13 cellular contexts compared by ENCODE assay signal in genomic region chr14:60965402-60965801, GRCh38. TPM values are rescaled to one million over a fixed set of nuclear protein-coding genes. Genes with fewer than 3 reads are reported as not detected.
DNase-seq lines count a peak whose midpoint lies in the region; ATAC-seq, FAIRE-seq and TF ChIP-seq lines count a peak whose summit lies in the region.
"Had no signal": no experiment of that assay in that cellular context is flagged by ENCODE, and none has a peak within 500 bp of the region (broad histone marks: within the 10 kb centered on the region; RNA-seq: fewer than 3 reads in every experiment).

No MANE protein-coding gene starts in this region.

- H3K27ac ChIP-seq in mesenchymal stem cell (ENCODE audit: low read length, poor library complexity, severe bottlenecking), result peak overlapping the region; percentile 59
- no peak overlapping the region for H3K27ac ChIP-seq in HepG2 (ENCODE audit: extremely low read length, insufficient read depth, low read length)

- CTCF ChIA-PET in HepG2 (lab: Yijun Ruan, JAX; ENCODE audit: low intra/inter-chr PET ratio, low total read pairs), result no interaction called here

- TF ChIP-seq RAD21 in HepG2 (CRISPR knock-in tag; IDR thresholded peaks at IDR 0.05), result no peak

- ATAC-seq in HepG2, result no peak
- ATAC-seq in GM18858 (IDR thresholded peaks at IDR 0.05; ENCODE audit: unreplicated experiment), result no peak
- ATAC-seq in sciatic nerve, result no peak
- no peak for ATAC-seq in Right ventricle myocardium superior (ENCODE audit: poor library complexity)
- ATAC-seq: GM12878; naive thymus-derived CD4-positive, alpha-beta T cell; WTC11 had no signal

- H3K4me3 ChIP-seq in bronchial epithelial cell (ENCODE audit: low read depth, low read length) (no peak overlapping the region), mesenchymal stem cell (ENCODE audit: insufficient read depth in 1 of 2, low read depth in 1 of 2, low read length in 2 of 2) (no peak overlapping the region), HepG2 (replicated peaks in 1 of 3; ENCODE audit: insufficient read depth in 1 of 3, low read depth in 2 of 3, low read length in 3 of 3) (no peak overlapping the region)
- H3K4me3 ChIP-seq: GM12878 had no signal

- FAIRE-seq in bronchial epithelial cell (lab: Jason Lieb, UNC) (no peak), HepG2 (lab: Jason Lieb, UNC) (no peak)
- FAIRE-seq: GM12878 had no signal

- H4K91ac ChIP-seq in mesenchymal stem cell (ENCODE audit: low read length), result no peak overlapping the region

- H3K23ac ChIP-seq in mesenchymal stem cell (ENCODE audit: low read length in 2 of 2), result no peak overlapping the region

- no peak overlapping the region for H4K8ac ChIP-seq in mesenchymal stem cell (ENCODE audit: low read length)

- H3K27me3 ChIP-seq in bronchial epithelial cell (ENCODE audit: control insufficient read depth, insufficient read depth, low read length), result no peaks in the 10 kb centered on the region
- no peaks in the 10 kb centered on the region for H3K27me3 ChIP-seq in mesenchymal stem cell (ENCODE audit: control insufficient read depth in 1 of 2, insufficient read depth in 1 of 2, low read length in 2 of 2)
- no peaks in the 10 kb centered on the region for H3K27me3 ChIP-seq in HepG2 (ENCODE audit: control insufficient read depth in 1 of 2, insufficient read depth in 2 of 2, low read length in 2 of 2)

- H3K14ac ChIP-seq in mesenchymal stem cell (ENCODE audit: low read length in 2 of 2), result no peak overlapping the region

- H3K4ac ChIP-seq in mesenchymal stem cell (ENCODE audit: low read depth in 1 of 2, low read length in 2 of 2), result no peak overlapping the region

- TF ChIP-seq POLR2A in HepG2 (IDR thresholded peaks at IDR 0.05; ENCODE audit: insufficient read depth in 1 of 2, low read depth in 2 of 2, low read length in 2 of 2), result no peak

- H3K36me3 ChIP-seq in bronchial epithelial cell (ENCODE audit: control insufficient read depth, insufficient read depth, low read length) (no peaks in the 10 kb centered on the region), mesenchymal stem cell (ENCODE audit: control insufficient read depth in 1 of 2, insufficient read depth in 2 of 2, low read depth in 1 of 2, low read length in 2 of 2) (no peaks in the 10 kb centered on the region), HepG2 (replicated peaks in 1 of 2; ENCODE audit: control insufficient read depth in 1 of 2, insufficient read depth in 2 of 2, low read length in 2 of 2) (no peaks in the 10 kb centered on the region)

- H3K9me3 ChIP-seq in mesenchymal stem cell (ENCODE audit: control insufficient read depth, low read length) (no peaks in the 10 kb centered on the region), HepG2 (ENCODE audit: low read length) (no peaks in the 10 kb centered on the region)

- H3K9ac ChIP-seq in mesenchymal stem cell (ENCODE audit: low read length) (no peak overlapping the region), HepG2 (ENCODE audit: insufficient read depth, low read depth, low read length) (no peak overlapping the region)

- TF ChIP-seq EP300 in HepG2 (IDR thresholded peaks at IDR 0.05; ENCODE audit: low read depth in 2 of 2, low read length in 2 of 2) (no peak), HepG2 (CRISPR knock-in tag; IDR thresholded peaks at IDR 0.05; ENCODE audit: borderline replicate concordance) (no peak)

- no peak for TF ChIP-seq CTCF in bronchial epithelial cell (IDR thresholded peaks at IDR 0.05; ENCODE audit: insufficient read depth, low read length, severe bottlenecking)
- no peak for TF ChIP-seq CTCF in HepG2 (CRISPR knock-in tag; IDR thresholded peaks at IDR 0.05)

- BruUV-seq in HepG2 (replicated peaks; lab: Mats Ljungman, UMichigan), result no TSS peak

- H2AK5ac ChIP-seq in mesenchymal stem cell (ENCODE audit: low read length, severe bottlenecking), result no peak overlapping the region

- H2AFZ ChIP-seq in mesenchymal stem cell (ENCODE audit: low read depth, low read length) (no peak overlapping the region), HepG2 (ENCODE audit: low read length) (no peak overlapping the region)

- in situ Hi-C loops in HepG2 (cut with HindIII; ENCODE audit: extremely low pct_ligation_motif_present, low pct_unique_long_range_greater_than_20kb), result no loop called here

- H2BK5ac ChIP-seq in mesenchymal stem cell (ENCODE audit: low read depth, low read length, poor library complexity, severe bottlenecking), result peak overlapping the region; percentile 19

- H3K79me2 ChIP-seq in HepG2 (ENCODE audit: insufficient read depth, low read length), result no peaks in the 10 kb centered on the region

- H3K4me1 ChIP-seq in mesenchymal stem cell (ENCODE audit: control insufficient read depth, insufficient read depth, low read depth, low read length) (peaks cover 1% of the 10 kb centered on the region), HepG2 (ENCODE audit: insufficient read depth, low read length) (peaks cover 21% of the 10 kb centered on the region)

- intact Hi-C loops in HepG2 (cut with micrococcal nuclease; ENCODE audit: unreplicated experiment) (no loop called here), sciatic nerve (cut with DNase I) (no loop called here), Right ventricle myocardium superior (cut with DNase I) (no loop called here)

- peaks cover 9% of the 10 kb centered on the region for H3K79me1 ChIP-seq in mesenchymal stem cell (replicated peaks; ENCODE audit: low read length, poor library complexity, severe bottlenecking)

- no peaks in the 10 kb centered on the region for H4K20me1 ChIP-seq in HepG2 (ENCODE audit: insufficient read depth, low read length)

- H2BK15ac ChIP-seq in mesenchymal stem cell (ENCODE audit: low read depth, poor library complexity, severe bottlenecking), result no peak overlapping the region

- no peak overlapping the region for H3K18ac ChIP-seq in mesenchymal stem cell (ENCODE audit: low read depth in 1 of 2, low read length in 2 of 2)

- H2BK12ac ChIP-seq in mesenchymal stem cell (ENCODE audit: low read length in 2 of 2), result no peak overlapping the region

- H3K4me2 ChIP-seq in mesenchymal stem cell (ENCODE audit: low read length, poor library complexity, severe bottlenecking) (no peak overlapping the region), HepG2 (ENCODE audit: low read depth, low read length) (no peak overlapping the region)

- POLR2A ChIA-PET in HepG2 (lab: Yijun Ruan, JAX), result no interaction called here

- DNase-seq in EH (ENCODE audit: low read depth) (peak; percentile 67), LHCN-M2 (ENCODE audit: low read depth) (peak; percentile 94), bronchial epithelial cell (ENCODE audit: low read depth) (peak; percentile 56), mesenchymal stem cell (peak; percentile 54), HepG2 (ENCODE audit: low spot score) (no peak), sciatic nerve (ENCODE audit: low spot score) (no peak), Right ventricle myocardium superior (no peak)
- DNase-seq: effector CD8-positive, alpha-beta T cell; naive thymus-derived CD4-positive, alpha-beta T cell; SHP77 had no signal

- no peak overlapping the region for H2BK120ac ChIP-seq in mesenchymal stem cell (ENCODE audit: low read depth, low read length)

RNA-seq across cellular contexts. Expression of gene TRMT5, which starts 15.5 kb away (rescaled TPM):
- 16.2 and 22.0 TPM in 2 replicates for total RNA-seq in LHCN-M2 (2014; rRNA removed)
- polyA plus RNA-seq in LHCN-M2 (2012), result 5.6 TPM
- total RNA-seq in bronchial epithelial cell, result 9.6 and 12.1 TPM in 2 replicates
- polyA plus RNA-seq in mesenchymal stem cell (2013, experiment 1 of 2), result 7.2 TPM
- polyA plus RNA-seq in mesenchymal stem cell (2013, experiment 2 of 2), result 6.8 TPM
- total RNA-seq in HepG2 (2016; rRNA removed; fragmentation: Illumina TruSeq; extraction: Trizol), result 16.0 and 26.0 TPM in 2 replicates
- total RNA-seq in HepG2 (2016; cell fraction: cytosol; rRNA removed; fragmentation: Illumina TruSeq; extraction: Trizol; ENCODE audit: low read depth), result 1.3 and 3.1 TPM in 2 replicates
- total RNA-seq in HepG2 (2016; cell fraction: insoluble cytoplasmic fraction; rRNA removed; fragmentation: Illumina TruSeq; extraction: Trizol), result 15.0 and 24.2 TPM in 2 replicates
- total RNA-seq in HepG2 (2016; cell fraction: membrane; rRNA removed; fragmentation: Illumina TruSeq; extraction: Trizol), result 6.7 and 7.3 TPM in 2 replicates
- 13.9 and 16.9 TPM in 2 replicates for total RNA-seq in HepG2 (2016; cell fraction: nucleus; rRNA removed; fragmentation: Illumina TruSeq; extraction: Trizol)
- 3.1 and 3.6 TPM in 2 replicates for polyA plus RNA-seq in HepG2 (2011; rRNA removed)
- polyA plus RNA-seq in HepG2 (2011; cell fraction: cytosol; rRNA removed), result 1.1 and 2.0 TPM in 2 replicates
- 1.5 and 2.7 TPM in 2 replicates for polyA plus RNA-seq in HepG2 (2011; cell fraction: nucleus; rRNA removed)
- 4.0 and 8.5 TPM in 2 replicates for polyA plus RNA-seq in HepG2 (2012)
- polyA plus RNA-seq in HepG2 (2016; cell fraction: cytosol; fragmentation: Illumina TruSeq; extraction: Trizol; ENCODE audit: low read depth), result 0.78 and 0.84 TPM in 2 replicates
- 16.4 and 17.2 TPM in 2 replicates for polyA plus RNA-seq in HepG2 (2016; cell fraction: insoluble cytoplasmic fraction; fragmentation: Illumina TruSeq; extraction: Trizol; ENCODE audit: low read depth)
- 1.7 and 2.0 TPM in 2 replicates for polyA plus RNA-seq in HepG2 (2016; cell fraction: membrane; fragmentation: Illumina TruSeq; extraction: Trizol; ENCODE audit: low read depth)
- 12.2 and 12.8 TPM in 2 replicates for polyA plus RNA-seq in HepG2 (2016; cell fraction: nucleus; fragmentation: Illumina TruSeq; extraction: Trizol; ENCODE audit: insufficient read depth, low read depth)
- 1.0 and 4.4 TPM in 2 replicates for polyA minus RNA-seq in HepG2 (2011; rRNA and poly(A)+ RNA removed; ENCODE audit: low replicate concordance)
- polyA minus RNA-seq in HepG2 (2011; cell fraction: cytosol; rRNA and poly(A)+ RNA removed), result 1.4 and 4.2 TPM in 2 replicates
- polyA minus RNA-seq in HepG2 (2011; cell fraction: nucleus; rRNA and poly(A)+ RNA removed), result 5.6 and 10.4 TPM in 2 replicates
- total RNA-seq in sciatic nerve, result 14.6 TPM
- total RNA-seq in Right ventricle myocardium superior, result 4.4 TPM

RNA-seq across cellular contexts. Expression of gene SLC38A6, which starts 15.6 kb away (rescaled TPM):
- total RNA-seq in LHCN-M2 (2014; rRNA removed), result 40.3 and 52.4 TPM in 2 replicates
- polyA plus RNA-seq in LHCN-M2 (2012), result 22.7 TPM
- 16.1 and 22.3 TPM in 2 replicates for total RNA-seq in bronchial epithelial cell
- polyA plus RNA-seq in mesenchymal stem cell (2013, experiment 1 of 2), result 34.6 TPM
- polyA plus RNA-seq in mesenchymal stem cell (2013, experiment 2 of 2), result 36.0 TPM
- total RNA-seq in HepG2 (2016; rRNA removed; fragmentation: Illumina TruSeq; extraction: Trizol), result 12.4 and 22.1 TPM in 2 replicates
- total RNA-seq in HepG2 (2016; cell fraction: cytosol; rRNA removed; fragmentation: Illumina TruSeq; extraction: Trizol; ENCODE audit: low read depth), result 9.6 and 11.5 TPM in 2 replicates
- 13.5 and 21.9 TPM in 2 replicates for total RNA-seq in HepG2 (2016; cell fraction: insoluble cytoplasmic fraction; rRNA removed; fragmentation: Illumina TruSeq; extraction: Trizol)
- total RNA-seq in HepG2 (2016; cell fraction: membrane; rRNA removed; fragmentation: Illumina TruSeq; extraction: Trizol), result 11.4 and 11.5 TPM in 2 replicates
- 65.0 and 69.3 TPM in 2 replicates for total RNA-seq in HepG2 (2016; cell fraction: nucleus; rRNA removed; fragmentation: Illumina TruSeq; extraction: Trizol)
- polyA plus RNA-seq in HepG2 (2011; rRNA removed), result 5.6 and 6.9 TPM in 2 replicates
- polyA plus RNA-seq in HepG2 (2011; cell fraction: cytosol; rRNA removed), result 4.1 and 4.9 TPM in 2 replicates
- 5.6 and 7.7 TPM in 2 replicates for polyA plus RNA-seq in HepG2 (2011; cell fraction: nucleus; rRNA removed)
- polyA plus RNA-seq in HepG2 (2012), result 6.5 and 6.8 TPM in 2 replicates
- 4.5 and 7.6 TPM in 2 replicates for polyA plus RNA-seq in HepG2 (2016; cell fraction: cytosol; fragmentation: Illumina TruSeq; extraction: Trizol; ENCODE audit: low read depth)
- polyA plus RNA-seq in HepG2 (2016; cell fraction: insoluble cytoplasmic fraction; fragmentation: Illumina TruSeq; extraction: Trizol; ENCODE audit: low read depth), result 14.9 and 15.7 TPM in 2 replicates
- 9.2 and 10.6 TPM in 2 replicates for polyA plus RNA-seq in HepG2 (2016; cell fraction: membrane; fragmentation: Illumina TruSeq; extraction: Trizol; ENCODE audit: low read depth)
- 29.4 and 31.5 TPM in 2 replicates for polyA plus RNA-seq in HepG2 (2016; cell fraction: nucleus; fragmentation: Illumina TruSeq; extraction: Trizol; ENCODE audit: insufficient read depth, low read depth)
- 13.5 and 16.6 TPM in 2 replicates for polyA minus RNA-seq in HepG2 (2011; rRNA and poly(A)+ RNA removed; ENCODE audit: low replicate concordance)
- 2.1 and 4.6 TPM in 2 replicates for polyA minus RNA-seq in HepG2 (2011; cell fraction: cytosol; rRNA and poly(A)+ RNA removed)
- 34.6 and 50.2 TPM in 2 replicates for polyA minus RNA-seq in HepG2 (2011; cell fraction: nucleus; rRNA and poly(A)+ RNA removed)
- 29.3 TPM for total RNA-seq in sciatic nerve
- 4.9 TPM for total RNA-seq in Right ventricle myocardium superior

Comparison
In these comparisons a context has a peak if more than half of its experiments do, and no peak if none do; other contexts are left out.
1. DNase-seq: peak in EH (single experiment), LHCN-M2 (single experiment), bronchial epithelial cell (single experiment) and mesenchymal stem cell (single experiment); none in HepG2 (single experiment), sciatic nerve (single experiment) and Right ventricle myocardium superior (single experiment).